ENCODE assay signal across 3 cellular contexts in the genomic region with DNA sequence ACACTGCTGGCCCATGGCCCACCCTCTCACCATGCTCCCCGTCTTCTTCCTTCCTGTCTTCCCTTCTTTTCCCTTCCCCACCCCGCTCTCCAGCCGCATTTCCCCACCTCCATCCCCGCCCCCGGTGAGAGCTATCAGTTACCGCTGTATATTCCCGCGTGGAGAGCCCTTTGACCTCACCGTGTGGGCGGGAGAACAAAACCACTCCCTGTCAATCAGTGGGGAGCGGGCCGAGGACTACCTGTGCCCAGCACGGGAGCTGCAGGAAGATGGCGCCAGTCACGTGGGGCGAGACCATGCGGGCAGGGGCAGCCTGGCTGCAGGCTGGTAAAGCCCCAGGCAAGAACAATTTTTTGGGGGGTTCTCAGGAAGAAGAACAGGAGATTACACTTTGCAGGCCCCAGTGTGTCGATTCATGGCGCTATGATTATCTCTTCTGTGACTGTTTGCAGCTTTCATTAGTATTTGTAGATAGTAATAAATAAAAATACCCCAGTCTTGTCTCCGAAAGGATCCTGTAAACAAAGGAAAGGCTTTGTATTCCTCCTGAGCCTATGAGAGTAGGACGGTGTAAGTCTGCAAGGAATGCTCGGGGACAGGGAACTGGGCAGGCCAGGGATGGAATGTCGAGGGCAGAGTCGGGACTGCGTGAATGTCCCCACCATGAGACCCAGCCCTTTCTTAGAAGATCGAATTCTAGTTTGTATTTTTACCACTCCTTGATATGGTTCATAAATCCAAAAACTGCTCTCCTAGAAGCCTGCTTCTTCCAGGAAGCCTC.
A peak's percentile ranks its signal among the peaks of the same experiment; 100 is the strongest.
TF ChIP-seq lines count a peak whose summit lies in the region.

No MANE protein-coding gene starts in this region.

TF ChIP-seq in SK-N-SH, 30 proteins besides CTCF, POLR2A, EP300 and RAD21:
- no peak for TF ChIP-seq RCOR1 (IDR thresholded peaks at IDR 0.05; ENCODE audit: low read length)
- TF ChIP-seq, protein P1, sequence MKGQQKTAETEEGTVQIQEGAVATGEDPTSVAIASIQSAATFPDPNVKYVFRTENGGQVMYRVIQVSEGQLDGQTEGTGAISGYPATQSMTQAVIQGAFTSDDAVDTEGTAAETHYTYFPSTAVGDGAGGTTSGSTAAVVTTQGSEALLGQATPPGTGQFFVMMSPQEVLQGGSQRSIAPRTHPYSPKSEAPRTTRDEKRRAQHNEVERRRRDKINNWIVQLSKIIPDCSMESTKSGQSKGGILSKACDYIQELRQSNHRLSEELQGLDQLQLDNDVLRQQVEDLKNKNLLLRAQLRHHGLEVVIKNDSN (IDR thresholded peaks at IDR 0.05; ENCODE audit: borderline replicate concordance, low read depth): peak; percentile 58; the same call in 1 of the 2 replicates

TF ChIP-seq in SK-N-SH treated with all-trans-retinoic acid at 6 μM for 48 hours, 23 proteins besides CTCF, POLR2A, EP300 and RAD21:
- TF ChIP-seq OSR1 (CRISPR knock-in tag; IDR thresholded peaks at IDR 0.05) (no peak), SNAI2 (CRISPR knock-in tag; IDR thresholded peaks at IDR 0.05) (no peak), RARB (CRISPR knock-in tag; IDR thresholded peaks at IDR 0.05) (no peak), ZFP3 (CRISPR knock-in tag; IDR thresholded peaks at IDR 0.05) (no peak), ZFP30 (CRISPR knock-in tag; IDR thresholded peaks at IDR 0.05) (no peak), CSRNP3 (CRISPR knock-in tag; IDR thresholded peaks at IDR 0.05) (no peak), ZNF565 (CRISPR knock-in tag; conservative IDR thresholded peaks at IDR 0.05; ENCODE audit: low read depth) (no peak), PPARA (CRISPR knock-in tag; IDR thresholded peaks at IDR 0.05; ENCODE audit: borderline replicate concordance) (no peak), ESRRG (CRISPR knock-in tag; IDR thresholded peaks at IDR 0.05) (no peak), GLIS3 (CRISPR knock-in tag; IDR thresholded peaks at IDR 0.05) (no peak)
- TF ChIP-seq, protein P2, sequence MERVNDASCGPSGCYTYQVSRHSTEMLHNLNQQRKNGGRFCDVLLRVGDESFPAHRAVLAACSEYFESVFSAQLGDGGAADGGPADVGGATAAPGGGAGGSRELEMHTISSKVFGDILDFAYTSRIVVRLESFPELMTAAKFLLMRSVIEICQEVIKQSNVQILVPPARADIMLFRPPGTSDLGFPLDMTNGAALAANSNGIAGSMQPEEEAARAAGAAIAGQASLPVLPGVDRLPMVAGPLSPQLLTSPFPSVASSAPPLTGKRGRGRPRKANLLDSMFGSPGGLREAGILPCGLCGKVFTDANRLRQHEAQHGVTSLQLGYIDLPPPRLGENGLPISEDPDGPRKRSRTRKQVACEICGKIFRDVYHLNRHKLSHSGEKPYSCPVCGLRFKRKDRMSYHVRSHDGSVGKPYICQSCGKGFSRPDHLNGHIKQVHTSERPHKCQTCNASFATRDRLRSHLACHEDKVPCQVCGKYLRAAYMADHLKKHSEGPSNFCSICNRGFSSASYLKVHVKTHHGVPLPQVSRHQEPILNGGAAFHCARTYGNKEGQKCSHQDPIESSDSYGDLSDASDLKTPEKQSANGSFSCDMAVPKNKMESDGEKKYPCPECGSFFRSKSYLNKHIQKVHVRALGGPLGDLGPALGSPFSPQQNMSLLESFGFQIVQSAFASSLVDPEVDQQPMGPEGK (CRISPR knock-in tag; IDR thresholded peaks at IDR 0.05; ENCODE audit: borderline replicate concordance): no peak

TF ChIP-seq in K562, 482 proteins besides CTCF, POLR2A, EP300 and RAD21:
- no peak for TF ChIP-seq NFRKB (IDR thresholded peaks at IDR 0.05; ENCODE audit: low read depth)
- TF ChIP-seq CHD1 (IDR thresholded peaks at IDR 0.05; ENCODE audit: low read length): no peak
- TF ChIP-seq EGR1 (conservative IDR thresholded peaks at IDR 0.05): peak; percentile 47
- no peak for TF ChIP-seq TAL1 (IDR thresholded peaks at IDR 0.05)
- TF ChIP-seq PKNOX1 (IDR thresholded peaks at IDR 0.05): peak; percentile 81
- peak; percentile 41; the same call in 1 of the 2 replicates for TF ChIP-seq NR2C1 (IDR thresholded peaks at IDR 0.05)
- 0 out of 2 replicates have a peak, but pooled peaks have one; percentile 37 for TF ChIP-seq NR2C1 (tag; IDR thresholded peaks at IDR 0.05)
- no peak for TF ChIP-seq ZNF165 (CRISPR knock-in tag; IDR thresholded peaks at IDR 0.05; ENCODE audit: borderline replicate concordance)
- TF ChIP-seq NR2C2 (CRISPR knock-in tag; IDR thresholded peaks at IDR 0.05): no peak
- 0 out of 2 replicates have a peak, but pooled peaks have one; percentile 15 for TF ChIP-seq NR2C2 (tag; IDR thresholded peaks at IDR 0.05)
- TF ChIP-seq USF2 (CRISPR knock-in tag; IDR thresholded peaks at IDR 0.05): peak; percentile 50
- TF ChIP-seq ARID2 (IDR thresholded peaks at IDR 0.05): no peak
